22 cellular contexts compared by ENCODE assay signal in genomic region chr1:168942165-168942564, GRCh38.
DNase-seq lines count a peak whose midpoint lies in the region; ATAC-seq and TF ChIP-seq lines count a peak whose summit lies in the region.
"Had no signal": no experiment of that assay in that cellular context is flagged by ENCODE, and none has a peak within 500 bp of the region (broad histone marks: within the 10 kb centered on the region; RNA-seq: fewer than 3 reads in every experiment).

No MANE protein-coding gene starts in this region.

- H3K4me1 Mint-ChIP-seq in Calu3 (ENCODE audit: low read depth, unreplicated experiment) = peaks cover 46% of the 10 kb centered on the region
- H3K4me1 Mint-ChIP-seq: CD4-positive, alpha-beta memory T cell had no signal

- no peaks in the 10 kb centered on the region for H3F3A ChIP-seq in PC-3 (ENCODE audit: low read length, unreplicated experiment)

- H4K91ac ChIP-seq in mesenchymal stem cell (ENCODE audit: low read length) = no peak overlapping the region

- H2BK12ac ChIP-seq in mesenchymal stem cell (ENCODE audit: low read length in 2 of 2) = no peak overlapping the region

- WGBS in mesenchymal stem cell = 100% methylated on average over 2 of the region's 2 CpGs

- H3K36me3 Mint-ChIP-seq in Calu3 (ENCODE audit: insufficient read depth, unreplicated experiment) = no peaks in the 10 kb centered on the region
- H3K36me3 Mint-ChIP-seq: CD4-positive, alpha-beta memory T cell had no signal

- peaks cover 4% of the 10 kb centered on the region for H3K9me3 Mint-ChIP-seq in Calu3 (ENCODE audit: low read depth, unreplicated experiment)

- H3K4me1 ChIP-seq in PC-3 (ENCODE audit: insufficient read depth, low read length) (0 out of 2 replicates have a peak, but pooled peaks cover 3% of the 10 kb centered on the region), mesenchymal stem cell (ENCODE audit: control insufficient read depth, insufficient read depth, low read depth, low read length) (peaks cover 3% of the 10 kb centered on the region)
- H3K4me1 ChIP-seq: A549; BE2C; BLaER1 treated with 17β-estradiol and CSF1 and Interleukin-3, amounts not matched to agents 10 nM and 100 nM had no signal

- no peak overlapping the region for H3K27ac ChIP-seq in PC-3 (ENCODE audit: low read length)
- H3K27ac ChIP-seq in mesenchymal stem cell (ENCODE audit: low read length, poor library complexity, severe bottlenecking) = no peak overlapping the region
- H3K27ac ChIP-seq: A549; BLaER1 treated with 17β-estradiol and CSF1 and Interleukin-3, amounts not matched to agents 10 nM and 100 nM; GM23248 had no signal

- CTCF ChIA-PET in Calu3 (lab: Charles Lee) = interaction anchor here (0.5 to 1.5 kb wide), 4 partner anchors 22 to 406 kb away, joined by 3 to 7 read pairs (median 3); no protein-coding TSS in a partner anchor
- CTCF ChIA-PET in PC-3 (lab: Charles Lee) = no interaction called here

- H3K18ac ChIP-seq in mesenchymal stem cell (ENCODE audit: low read depth in 1 of 2, low read length in 2 of 2) = no peak overlapping the region

- H2AK5ac ChIP-seq in mesenchymal stem cell (ENCODE audit: low read length, severe bottlenecking) = peak overlapping the region; percentile 81

- no peak overlapping the region for H3K9ac ChIP-seq in PC-3 (ENCODE audit: low read length)
- no peak overlapping the region for H3K9ac ChIP-seq in mesenchymal stem cell (ENCODE audit: low read length)
- H3K9ac ChIP-seq: BLaER1 treated with 17β-estradiol and CSF1 and Interleukin-3, amounts not matched to agents 10 nM and 100 nM; GM23248 had no signal

- H2BK5ac ChIP-seq in mesenchymal stem cell (ENCODE audit: low read depth, low read length, poor library complexity, severe bottlenecking) = no peak overlapping the region

- no peak overlapping the region for H3K23ac ChIP-seq in mesenchymal stem cell (ENCODE audit: low read length in 2 of 2)

- POLR2A ChIA-PET in PC-3 (lab: Charles Lee; ENCODE audit: unreplicated experiment) = interaction anchor here (0.6 to 0.7 kb wide), 2 partner anchors 89 to 194 kb away, joined by 3 to 5 read pairs; no protein-coding TSS in a partner anchor

- no peaks in the 10 kb centered on the region for H3K79me2 ChIP-seq in PC-3 (ENCODE audit: low read length)

- no peaks in the 10 kb centered on the region for H3K27me3 Mint-ChIP-seq in Calu3 (ENCODE audit: unreplicated experiment)

- no peaks in the 10 kb centered on the region for H3K36me3 ChIP-seq in PC-3 (ENCODE audit: low read depth, low read length)
- no peaks in the 10 kb centered on the region for H3K36me3 ChIP-seq in mesenchymal stem cell (ENCODE audit: control insufficient read depth in 1 of 2, insufficient read depth in 2 of 2, low read depth in 1 of 2, low read length in 2 of 2)
- H3K36me3 ChIP-seq in H7 (replicated peaks; ENCODE audit: control insufficient read depth, insufficient read depth, low read length) = no peaks in the 10 kb centered on the region
- H3K36me3 ChIP-seq: BE2C; BLaER1 treated with 17β-estradiol and CSF1 and Interleukin-3, amounts not matched to agents 10 nM and 100 nM; HAP-1 had no signal

- H3K27ac Mint-ChIP-seq in Calu3 (ENCODE audit: unreplicated experiment) = peak overlapping the region; percentile 5
- H3K27ac Mint-ChIP-seq: CD4-positive, alpha-beta memory T cell; HFFc6 had no signal

- TF ChIP-seq CTCF in Calu3 (IDR thresholded peaks at IDR 0.05; ENCODE audit: unreplicated experiment) = no peak
- TF ChIP-seq CTCF in PC-3 (conservative IDR thresholded peaks at IDR 0.05; ENCODE audit: low read depth, low read length) = no peak
- no peak for TF ChIP-seq CTCF in epithelial cell of esophagus (IDR thresholded peaks at IDR 0.05; ENCODE audit: insufficient read depth, low read depth, low read length, missing control alignments)

- DNase-seq in Calu3 = no peak
- DNase-seq in PC-3 = peak; percentile 43
- peak; percentile 46 for DNase-seq in epithelial cell of esophagus (ENCODE audit: low read depth)
- no peak for DNase-seq in mesenchymal stem cell
- DNase-seq in H7 = no peak
- no peak for DNase-seq in NOMO-1 treated with DMSO at 0.1 percent for 48 hours (lab: John Stamatoyannopoulos, UW; ENCODE audit: unreplicated experiment)
- DNase-seq in mesenteric fat pad (ENCODE audit: low spot score) = no peak
- DNase-seq: 8988T; ACHN; AML-193; BE2C; CD4-positive, alpha-beta memory T cell; COR-L47; DMS153; DND-41; GM23248; HFFc6 had no signal

- no peak overlapping the region for H2BK15ac ChIP-seq in mesenchymal stem cell (ENCODE audit: low read depth, poor library complexity, severe bottlenecking)

- H3K14ac ChIP-seq in mesenchymal stem cell (ENCODE audit: low read length in 2 of 2) = no peak overlapping the region

- H3K9me2 ChIP-seq in PC-3 (replicated peaks; ENCODE audit: low read length) = no peaks in the 10 kb centered on the region

- H3K4me3 ChIP-seq in PC-3 (ENCODE audit: low read length) = no peak overlapping the region
- H3K4me3 ChIP-seq in epithelial cell of esophagus (ENCODE audit: low read length) = no peak overlapping the region
- no peak overlapping the region for H3K4me3 ChIP-seq in mesenchymal stem cell (ENCODE audit: insufficient read depth in 1 of 2, low read depth in 1 of 2, low read length in 2 of 2)
- no peak overlapping the region for H3K4me3 ChIP-seq in H7 (ENCODE audit: insufficient read depth, low read depth, low read length)
- H3K4me3 ChIP-seq: A549; BLaER1 treated with 17β-estradiol and CSF1 and Interleukin-3, amounts not matched to agents 10 nM and 100 nM; GM12878; GM23248; HAP-1 had no signal

- no TSS peak for BruUV-seq in Calu3 (replicated peaks; lab: Mats Ljungman, UMichigan)
- no TSS peak for BruUV-seq in PC-3 (replicated peaks; lab: Mats Ljungman, UMichigan)

- intact Hi-C loops in Calu3 (cut with micrococcal nuclease; ENCODE audit: unreplicated experiment) (no loop called here), PC-3 (cut with micrococcal nuclease) (no loop called here)

- H2AFZ ChIP-seq in PC-3 (ENCODE audit: low read length) = no peak overlapping the region
- H2AFZ ChIP-seq in mesenchymal stem cell (ENCODE audit: low read depth, low read length) = no peak overlapping the region
- H2AFZ ChIP-seq: GM23248 had no signal

- no peak overlapping the region for H3K4me3 Mint-ChIP-seq in Calu3 (ENCODE audit: low read depth, unreplicated experiment)
- H3K4me3 Mint-ChIP-seq: CD4-positive, alpha-beta memory T cell; HFFc6 had no signal

- no peak overlapping the region for H2BK120ac ChIP-seq in mesenchymal stem cell (ENCODE audit: low read depth, low read length)

- ATAC-seq in PC-3 = no peak
- no peak for ATAC-seq in HG02938 (IDR thresholded peaks at IDR 0.05; ENCODE audit: unreplicated experiment)
- ATAC-seq: A549, GM12878 had no signal

- no peak overlapping the region for H3K4me2 ChIP-seq in PC-3 (ENCODE audit: low read length)
- H3K4me2 ChIP-seq in mesenchymal stem cell (ENCODE audit: low read length, poor library complexity, severe bottlenecking) = no peak overlapping the region
- H3K4me2 ChIP-seq: A549; BLaER1 treated with 17β-estradiol and CSF1 and Interleukin-3, amounts not matched to agents 10 nM and 100 nM had no signal

- H3K9me3 ChIP-seq in PC-3 (ENCODE audit: low read length) (no peaks in the 10 kb centered on the region), mesenchymal stem cell (ENCODE audit: control insufficient read depth, low read length) (no peaks in the 10 kb centered on the region)
- H3K9me3 ChIP-seq: A549; BE2C; BLaER1 treated with 17β-estradiol and CSF1 and Interleukin-3, amounts not matched to agents 10 nM and 100 nM; HAP-1 had no signal

- no peak overlapping the region for H3K4ac ChIP-seq in mesenchymal stem cell (ENCODE audit: low read depth in 1 of 2, low read length in 2 of 2)

- H3K27me3 ChIP-seq in PC-3 (ENCODE audit: low read length) (no peaks in the 10 kb centered on the region), mesenchymal stem cell (ENCODE audit: control insufficient read depth in 1 of 2, insufficient read depth in 1 of 2, low read length in 2 of 2) (no peaks in the 10 kb centered on the region), H7 (ENCODE audit: control insufficient read depth, insufficient read depth, low read length) (no peaks in the 10 kb centered on the region)
- H3K27me3 ChIP-seq: BE2C; BLaER1 treated with 17β-estradiol and CSF1 and Interleukin-3, amounts not matched to agents 10 nM and 100 nM had no signal

- no peaks in the 10 kb centered on the region for H4K20me1 ChIP-seq in PC-3 (ENCODE audit: low read length)
- H4K20me1 ChIP-seq: BLaER1 treated with 17β-estradiol and CSF1 and Interleukin-3, amounts not matched to agents 10 nM and 100 nM had no signal

- no peak overlapping the region for H4K8ac ChIP-seq in mesenchymal stem cell (ENCODE audit: low read length)

- no peaks in the 10 kb centered on the region for H3K79me1 ChIP-seq in mesenchymal stem cell (replicated peaks; ENCODE audit: low read length, poor library complexity, severe bottlenecking)

Comparison
In these comparisons a context has a peak if more than half of its experiments do, and no peak if none do; other contexts are left out.
1. DNase-seq: peak in PC-3 (single experiment) and epithelial cell of esophagus (single experiment); none in Calu3 (single experiment), mesenchymal stem cell (single experiment), H7 (single experiment), NOMO-1 treated with DMSO at 0.1 percent for 48 hours (single experiment) and mesenteric fat pad (single experiment).